21 cellular contexts compared by ENCODE assay signal in the genomic region with DNA sequence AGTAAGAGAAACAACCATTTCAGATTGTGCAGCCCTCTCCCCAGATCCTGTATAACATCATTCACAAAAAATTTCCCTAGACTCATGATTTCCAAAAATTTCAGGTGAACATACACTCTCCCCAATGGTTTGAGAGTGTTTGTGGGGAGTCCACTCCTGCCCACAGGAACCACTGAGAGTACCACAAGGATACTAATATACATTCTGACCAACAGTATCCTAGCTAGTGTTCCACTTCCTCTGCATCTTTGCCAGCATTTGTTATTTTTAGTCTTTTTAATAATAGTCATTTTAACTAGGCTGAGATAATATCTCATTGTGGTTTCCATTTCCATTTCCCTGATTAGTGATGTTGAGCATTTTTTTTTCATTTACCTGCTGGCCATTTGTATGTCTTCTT.
"Had no signal": no experiment of that assay in that cellular context is flagged by ENCODE, and none has a peak within 500 bp of the region (broad histone marks: within the 10 kb centered on the region; RNA-seq: fewer than 3 reads in every experiment).

No MANE protein-coding gene starts in this region.

- H3K4me3 ChIP-seq: esophagus squamous epithelium, hepatocyte, left ventricle myocardium inferior, lower lobe of right lung, pancreas, suprapubic skin, thyroid gland, uterus had no signal

- H3K36me3 ChIP-seq: esophagus squamous epithelium, left ventricle myocardium inferior, lower lobe of right lung, pancreas, suprapubic skin, thyroid gland, uterus had no signal

- ATAC-seq: left cardiac atrium; lower lobe of right lung; pancreas; right cardiac atrium; stimulated activated effector memory CD8-positive, alpha-beta T cell treated with anti-CD3 and anti-CD28 coated beads, Interleukin-12 subunit alpha, Interleukin-12 subunit beta, amount 100 ng/mL, for 72 hours; stimulated activated naive CD8-positive, alpha-beta T cell treated with anti-CD3 and anti-CD28 coated beads, Interleukin-15, Interleukin-2, amounts not matched to agents 100 U/mL and 50 U/mL, for 24 hours had no signal

- H3K27me3 ChIP-seq: esophagus squamous epithelium, hepatocyte, pancreas, suprapubic skin, thyroid gland, uterus had no signal

- DNase-seq: dermis blood vessel endothelial cell; esophagus squamous epithelium; foreskin fibroblast; kidney; left cardiac atrium; left ventricle myocardium inferior; lower lobe of right lung; mesenchymal stem cell; midbrain; naive B cell; occipital lobe; pancreas; right cardiac atrium; stimulated activated CD4-positive, alpha-beta T cell treated with anti-CD3 and anti-CD28 coated beads, Interleukin-4, amount 100 ng/mL, for 1 hour; stimulated activated CD8-positive, alpha-beta memory T cell treated with anti-CD3 and anti-CD28 coated beads, Interleukin-4, amount 100 ng/mL, for 48 hours; stimulated activated naive CD8-positive, alpha-beta T cell treated with anti-CD3 and anti-CD28 coated beads, Interleukin-15, Interleukin-2, amounts not matched to agents 100 U/mL and 50 U/mL, for 24 hours; thyroid gland; uterus had no signal
